1 cellular context compared by ENCODE assay signal in genomic region chr5:160087244-160087643, GRCh38.
TF ChIP-seq lines count a peak whose summit lies in the region.

No MANE protein-coding gene starts in this region.

TF ChIP-seq in GM23338, 12 proteins besides CTCF, POLR2A, EP300 and RAD21:
- TF ChIP-seq ETS1 (IDR thresholded peaks at IDR 0.05) (no peak), REST (IDR thresholded peaks at IDR 0.05; ENCODE audit: unreplicated experiment) (no peak), STAT1 (IDR thresholded peaks at IDR 0.05; ENCODE audit: unreplicated experiment) (no peak), EZH2 (IDR thresholded peaks at IDR 0.05; ENCODE audit: low read depth, unreplicated experiment) (no peak), ZNF462 (CRISPR knock-in tag; IDR thresholded peaks at IDR 0.05) (no peak), JUNB (IDR thresholded peaks at IDR 0.05; ENCODE audit: unreplicated experiment) (no peak), NANOG (IDR thresholded peaks at IDR 0.05; ENCODE audit: borderline replicate concordance) (no peak), EZH2phosphoT487 (IDR thresholded peaks at IDR 0.05; ENCODE audit: unreplicated experiment) (no peak)
